24 cellular contexts compared by ENCODE assay signal in genomic region chr2:99656938-99657337, GRCh38.
A peak's percentile ranks its signal among the peaks of the same experiment; 100 is the strongest.
DNase-seq lines count a peak whose midpoint lies in the region; ATAC-seq and TF ChIP-seq lines count a peak whose summit lies in the region.
"Had no signal": no experiment of that assay in that cellular context is flagged by ENCODE, and none has a peak within 500 bp of the region (broad histone marks: within the 10 kb centered on the region; RNA-seq: fewer than 3 reads in every experiment).

No MANE protein-coding gene starts in this region.

- H3K4me3 ChIP-seq in AG10803 (ENCODE audit: low read length): no peak overlapping the region
- H3K4me3 ChIP-seq: ascending aorta, MG63, spleen, stomach, upper lobe of left lung had no signal

- H3K27me3 Mint-ChIP-seq in osteocyte (ENCODE audit: unreplicated experiment): no peaks in the 10 kb centered on the region
- H3K27me3 Mint-ChIP-seq: activated CD4-positive, alpha-beta T cell treated with anti-CD3 and anti-CD28 coated beads, Interleukin-2, amount 10 ng/mL, durations not matched to agents 24 days and 14 days; activated CD8-positive, alpha-beta memory T cell treated with anti-CD3 and anti-CD28 coated beads, Interleukin-2, amount 10 ng/mL, durations not matched to agents 7 days and 5 days; activated naive CD4-positive, alpha-beta T cell treated with anti-CD3 and anti-CD28 coated beads, Interleukin-2, amount 50 U/mL, for 24 hours had no signal

- ATAC-seq in HG02798 (IDR thresholded peaks at IDR 0.05; ENCODE audit: poor library complexity, unreplicated experiment) (no peak), HG03378 (IDR thresholded peaks at IDR 0.05; ENCODE audit: unreplicated experiment) (no peak)
- ATAC-seq: activated CD8-positive, alpha-beta memory T cell treated with anti-CD3 and anti-CD28 coated beads, Interleukin-2, amount 10 ng/mL, durations not matched to agents 7 days and 5 days; PC-3 had no signal

- H3K4me3 Mint-ChIP-seq in osteocyte (ENCODE audit: unreplicated experiment): no peak overlapping the region
- H3K4me3 Mint-ChIP-seq: activated CD4-positive, alpha-beta T cell treated with anti-CD3 and anti-CD28 coated beads, Interleukin-2, amount 10 ng/mL, durations not matched to agents 24 days and 14 days; activated CD8-positive, alpha-beta memory T cell treated with anti-CD3 and anti-CD28 coated beads, Interleukin-2, amount 10 ng/mL, durations not matched to agents 7 days and 5 days; activated naive CD4-positive, alpha-beta T cell treated with anti-CD3 and anti-CD28 coated beads, Interleukin-2, amount 50 U/mL, for 24 hours had no signal

- no peak for TF ChIP-seq CTCF in AG10803 (conservative IDR thresholded peaks at IDR 0.05; ENCODE audit: low read length)
- TF ChIP-seq CTCF in osteocyte (IDR thresholded peaks at IDR 0.05): no peak

- H3K36me3 Mint-ChIP-seq in osteocyte (ENCODE audit: unreplicated experiment): peaks cover 40% of the 10 kb centered on the region
- H3K36me3 Mint-ChIP-seq: activated CD8-positive, alpha-beta memory T cell treated with anti-CD3 and anti-CD28 coated beads, Interleukin-2, amount 10 ng/mL, durations not matched to agents 7 days and 5 days had no signal

- peaks cover 5% of the 10 kb centered on the region for H3K9me3 Mint-ChIP-seq in osteocyte (ENCODE audit: unreplicated experiment)
- H3K9me3 Mint-ChIP-seq: activated CD4-positive, alpha-beta T cell treated with anti-CD3 and anti-CD28 coated beads, Interleukin-2, amount 10 ng/mL, durations not matched to agents 24 days and 14 days; activated naive CD4-positive, alpha-beta T cell treated with anti-CD3 and anti-CD28 coated beads, Interleukin-2, amount 50 U/mL, for 24 hours had no signal

- peak overlapping the region; percentile 28 for H3K27ac Mint-ChIP-seq in osteocyte (ENCODE audit: unreplicated experiment)
- H3K27ac Mint-ChIP-seq: activated CD4-positive, alpha-beta T cell treated with anti-CD3 and anti-CD28 coated beads, Interleukin-2, amount 10 ng/mL, durations not matched to agents 24 days and 14 days; activated CD8-positive, alpha-beta memory T cell treated with anti-CD3 and anti-CD28 coated beads, Interleukin-2, amount 10 ng/mL, durations not matched to agents 7 days and 5 days; activated naive CD4-positive, alpha-beta T cell treated with anti-CD3 and anti-CD28 coated beads, Interleukin-2, amount 50 U/mL, for 24 hours had no signal

- peaks cover 63% of the 10 kb centered on the region for H3K4me1 Mint-ChIP-seq in osteocyte (ENCODE audit: unreplicated experiment)
- H3K4me1 Mint-ChIP-seq: activated CD4-positive, alpha-beta T cell treated with anti-CD3 and anti-CD28 coated beads, Interleukin-2, amount 10 ng/mL, durations not matched to agents 24 days and 14 days; activated CD8-positive, alpha-beta memory T cell treated with anti-CD3 and anti-CD28 coated beads, Interleukin-2, amount 10 ng/mL, durations not matched to agents 7 days and 5 days; activated naive CD4-positive, alpha-beta T cell treated with anti-CD3 and anti-CD28 coated beads, Interleukin-2, amount 50 U/mL, for 24 hours had no signal

- DNase-seq in AG10803 (ENCODE audit: low read depth): peak; percentile 46
- peak; percentile 1 for DNase-seq in OCI-M1 (lab: John Stamatoyannopoulos, UW)
- DNase-seq in fibroblast of peridontal ligament (ENCODE audit: extremely low read depth): peak; percentile 72
- peak; percentile 30 for DNase-seq in osteocyte (ENCODE audit: extremely low spot score, unreplicated experiment)
- DNase-seq in LoVo (ENCODE audit: low spot score): no peak
- DNase-seq in retina: no peak
- DNase-seq: activated CD4-positive, alpha-beta T cell treated with anti-CD3 and anti-CD28 coated beads, Interleukin-2, amount 10 ng/mL, durations not matched to agents 24 days and 14 days; activated CD8-positive, alpha-beta memory T cell treated with anti-CD3 and anti-CD28 coated beads, Interleukin-2, amount 10 ng/mL, durations not matched to agents 7 days and 5 days; C1 segment of cervical spinal cord; effector CD4-positive, alpha-beta T cell; kidney; mammary epithelial cell; MG63; NCI-H1436 treated with DMSO at 0.1 percent for 48 hours; PC-3; SIG-M5; spleen; stomach; T-helper 1 cell; upper lobe of left lung had no signal

Comparison
In these comparisons a context has a peak if more than half of its experiments do, and no peak if none do; other contexts are left out.
1. DNase-seq: peak in AG10803 (single experiment), OCI-M1 (single experiment), fibroblast of peridontal ligament (single experiment) and osteocyte (single experiment); none in LoVo (single experiment) and retina (single experiment).